1 cellular context compared by ENCODE assay signal in the genomic region with DNA sequence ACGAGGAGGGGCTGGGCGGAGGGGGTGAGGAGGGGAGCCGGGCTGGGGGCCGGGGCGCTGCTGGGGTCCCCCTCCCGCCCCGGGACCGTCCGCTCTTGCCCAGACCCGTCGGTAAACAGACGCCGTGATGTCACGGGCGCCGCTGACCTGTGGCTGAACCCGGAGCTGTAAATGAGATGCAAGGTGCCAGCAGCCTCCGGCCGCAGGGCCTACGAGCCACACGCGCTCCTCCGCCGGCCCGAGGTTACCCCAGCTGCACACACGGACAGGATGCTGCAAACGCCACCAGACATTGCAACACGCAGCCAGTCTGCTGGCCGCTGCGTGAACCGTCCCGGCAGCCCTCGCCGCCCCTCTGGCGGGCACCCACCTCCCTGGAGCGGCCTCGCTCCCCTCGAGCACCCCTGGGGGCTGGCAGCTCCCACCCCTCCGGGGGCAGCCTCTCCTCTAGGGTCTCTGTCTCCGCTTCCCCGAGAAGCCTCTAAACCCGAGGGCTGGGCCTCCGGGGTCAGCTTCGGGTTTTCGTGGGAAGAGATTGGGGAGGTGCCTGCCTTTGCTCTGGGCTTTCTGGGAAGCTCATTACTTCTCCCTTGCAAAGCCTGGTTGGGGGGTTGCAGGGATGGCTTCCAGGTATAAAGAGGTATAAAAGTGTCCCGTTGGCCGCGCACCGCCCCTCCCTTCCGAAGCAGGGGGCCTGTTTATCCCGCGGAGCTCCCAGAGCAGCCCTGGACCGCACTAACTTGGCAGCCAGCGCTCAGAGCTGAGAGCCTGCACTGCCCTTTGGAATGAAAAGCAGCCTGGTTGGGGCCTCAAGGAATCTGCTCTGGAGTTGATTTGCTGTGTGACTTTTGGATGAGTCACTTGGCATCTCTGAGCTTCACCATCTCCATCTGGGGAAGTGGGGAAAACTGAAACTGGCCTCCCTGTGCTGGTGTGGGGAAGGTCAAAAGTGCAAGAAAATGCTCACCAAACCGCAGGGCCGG.
A peak's percentile ranks its signal among the peaks of the same experiment; 100 is the strongest.
TF ChIP-seq lines count a peak whose summit lies in the region.

No MANE protein-coding gene starts in this region.

TF ChIP-seq in HepG2, 621 proteins besides CTCF, POLR2A, EP300 and RAD21:
- TF ChIP-seq ZMYM3 (CRISPR knock-in tag; IDR thresholded peaks at IDR 0.05) (peak; percentile 42; the same call in 1 of the 2 replicates), CEBPB (IDR thresholded peaks at IDR 0.05; ENCODE audit: borderline replicate concordance, low read depth, low read length) (peak; percentile 51; the same call in 1 of the 2 replicates), ZFY (CRISPR knock-in tag; IDR thresholded peaks at IDR 0.05) (no peak), AGO2 (optimal IDR thresholded peaks at IDR 0.05; ENCODE audit: low read depth, low read length) (peak; percentile 95), RBFOX2 (IDR thresholded peaks at IDR 0.05; ENCODE audit: low read depth, low read length) (peak; percentile 61), MXI1 (IDR thresholded peaks at IDR 0.05; ENCODE audit: borderline replicate concordance, low read depth, low read length) (no peak), ZNF768 (CRISPR knock-in tag; IDR thresholded peaks at IDR 0.05) (peak; percentile 98), ZBTB38 (CRISPR knock-in tag; IDR thresholded peaks at IDR 0.05) (peak; percentile 47; the same call in 1 of the 2 replicates), AGO1 (IDR thresholded peaks at IDR 0.05; ENCODE audit: low read depth, low read length, poor library complexity, severe bottlenecking) (peak; percentile 52), ONECUT2 (CRISPR knock-in tag; IDR thresholded peaks at IDR 0.05) (no peak)
- TF ChIP-seq, protein P1, sequence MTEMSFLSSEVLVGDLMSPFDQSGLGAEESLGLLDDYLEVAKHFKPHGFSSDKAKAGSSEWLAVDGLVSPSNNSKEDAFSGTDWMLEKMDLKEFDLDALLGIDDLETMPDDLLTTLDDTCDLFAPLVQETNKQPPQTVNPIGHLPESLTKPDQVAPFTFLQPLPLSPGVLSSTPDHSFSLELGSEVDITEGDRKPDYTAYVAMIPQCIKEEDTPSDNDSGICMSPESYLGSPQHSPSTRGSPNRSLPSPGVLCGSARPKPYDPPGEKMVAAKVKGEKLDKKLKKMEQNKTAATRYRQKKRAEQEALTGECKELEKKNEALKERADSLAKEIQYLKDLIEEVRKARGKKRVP (CRISPR knock-in tag; IDR thresholded peaks at IDR 0.05), result peak in 1 of 2 experiments; percentile 51; a peak in 1 of 4 replicates
- TF ChIP-seq, protein P2, sequence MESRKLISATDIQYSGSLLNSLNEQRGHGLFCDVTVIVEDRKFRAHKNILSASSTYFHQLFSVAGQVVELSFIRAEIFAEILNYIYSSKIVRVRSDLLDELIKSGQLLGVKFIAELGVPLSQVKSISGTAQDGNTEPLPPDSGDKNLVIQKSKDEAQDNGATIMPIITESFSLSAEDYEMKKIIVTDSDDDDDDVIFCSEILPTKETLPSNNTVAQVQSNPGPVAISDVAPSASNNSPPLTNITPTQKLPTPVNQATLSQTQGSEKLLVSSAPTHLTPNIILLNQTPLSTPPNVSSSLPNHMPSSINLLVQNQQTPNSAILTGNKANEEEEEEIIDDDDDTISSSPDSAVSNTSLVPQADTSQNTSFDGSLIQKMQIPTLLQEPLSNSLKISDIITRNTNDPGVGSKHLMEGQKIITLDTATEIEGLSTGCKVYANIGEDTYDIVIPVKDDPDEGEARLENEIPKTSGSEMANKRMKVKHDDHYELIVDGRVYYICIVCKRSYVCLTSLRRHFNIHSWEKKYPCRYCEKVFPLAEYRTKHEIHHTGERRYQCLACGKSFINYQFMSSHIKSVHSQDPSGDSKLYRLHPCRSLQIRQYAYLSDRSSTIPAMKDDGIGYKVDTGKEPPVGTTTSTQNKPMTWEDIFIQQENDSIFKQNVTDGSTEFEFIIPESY (CRISPR knock-in tag; IDR thresholded peaks at IDR 0.05), result peak; percentile 93
